In genomic region chr1:15886613-15887167, GRCh38 we compare ENCODE assay signal across 8 cellular contexts. TPM values are rescaled to one million over a fixed set of nuclear protein-coding genes. Genes with fewer than 3 reads are reported as not detected.
DNase-seq lines count a peak whose midpoint lies in the region; ATAC-seq, FAIRE-seq and TF ChIP-seq lines count a peak whose summit lies in the region.

No MANE protein-coding gene starts in this region.

- H3K9me3 ChIP-seq in HAP-1 = no peaks in the 10 kb centered on the region
- H3K9me3 ChIP-seq in kidney (ENCODE audit: control insufficient read depth in 1 of 2, low read length in 2 of 2) = no peaks in the 10 kb centered on the region
- no peaks in the 10 kb centered on the region for H3K9me3 ChIP-seq in stomach

- peak overlapping the region; percentile 22 for H3K4me3 Mint-ChIP-seq in activated naive CD8-positive, alpha-beta T cell treated with anti-CD3 and anti-CD28 coated beads, Interleukin-2, amount 50 U/mL, for 24 hours

- 24 to 30% (median 28%) methylated on average over 4 of the region's 4 CpGs for WGBS in stomach, 5 donors

- H3K27me3 ChIP-seq in HAP-1 (ENCODE audit: low read depth) (no peaks in the 10 kb centered on the region), stomach (no peaks in the 10 kb centered on the region)

- peak overlapping the region in 1 of 2 donors; percentile 62 for H3K9ac ChIP-seq in kidney (ENCODE audit: low read length in 2 of 2)

- peaks cover 21% of the 10 kb centered on the region for H3K4me1 ChIP-seq in HAP-1
- H3K4me1 ChIP-seq in kidney (ENCODE audit: control insufficient read depth in 1 of 2, insufficient read depth in 1 of 2, low read depth in 1 of 2, low read length in 2 of 2) = peaks cover 11% of the 10 kb centered on the region in 2 donors
- H3K4me1 ChIP-seq in stomach = peaks cover 28 to 87% (median 57%) of the 10 kb centered on the region in 4 donors

- H3K4me3 ChIP-seq in HAP-1 = peak overlapping the region; percentile 18
- H3K4me3 ChIP-seq in kidney (ENCODE audit: low read length in 2 of 2) = peak overlapping the region; percentile 56 to 57
- H3K4me3 ChIP-seq in stomach = peak overlapping the region; percentile 35 to 42 (median 38)

- FAIRE-seq in kidney (lab: Jason Lieb, UNC) (no peak), urothelium cell line (lab: Jason Lieb, UNC) (no peak)

- TF ChIP-seq CTCF in kidney (IDR thresholded peaks at IDR 0.05; ENCODE audit: borderline replicate concordance, extremely low read depth, insufficient read depth) = no peak
- TF ChIP-seq CTCF in stomach (IDR thresholded peaks at IDR 0.05) = no peak

- H3K9me3 Mint-ChIP-seq in activated naive CD8-positive, alpha-beta T cell treated with anti-CD3 and anti-CD28 coated beads, Interleukin-2, amount 50 U/mL, for 24 hours = no peaks in the 10 kb centered on the region

- in situ Hi-C loops in HAP-1 (cut with MboI; ENCODE audit: low sequenced_read_pairs) = no loop called here

- H3K4me1 Mint-ChIP-seq in activated naive CD8-positive, alpha-beta T cell treated with anti-CD3 and anti-CD28 coated beads, Interleukin-2, amount 50 U/mL, for 24 hours = peaks cover 57% of the 10 kb centered on the region

- H3K27ac ChIP-seq in kidney (ENCODE audit: low read depth in 2 of 2, low read length in 2 of 2) = peak overlapping the region; percentile 76 to 78
- peak overlapping the region; percentile 83 to 90 (median 85) for H3K27ac ChIP-seq in stomach

- TF ChIP-seq POLR2A in stomach (IDR thresholded peaks at IDR 0.05) = no peak

- intact Hi-C loops in kidney (cut with DNase I) = no loop called here
- intact Hi-C loops in stomach (cut with DNase I; ENCODE audit: low total_unique reads) = no loop called here

- H3K36me3 Mint-ChIP-seq in activated naive CD8-positive, alpha-beta T cell treated with anti-CD3 and anti-CD28 coated beads, Interleukin-2, amount 50 U/mL, for 24 hours (ENCODE audit: low read depth) = peaks cover 28% of the 10 kb centered on the region

- H3K27ac Mint-ChIP-seq in activated naive CD8-positive, alpha-beta T cell treated with anti-CD3 and anti-CD28 coated beads, Interleukin-2, amount 50 U/mL, for 24 hours = peak overlapping the region; percentile 27

- H3K36me3 ChIP-seq in HAP-1 (replicated peaks) (no peaks in the 10 kb centered on the region), kidney (ENCODE audit: control insufficient read depth in 1 of 2, insufficient read depth in 2 of 2, low read length in 2 of 2) (no peaks in the 10 kb centered on the region), stomach (peaks cover 0 to 11% (median 2%) of the 10 kb centered on the region in 4 donors)

- H3K27me3 Mint-ChIP-seq in activated naive CD8-positive, alpha-beta T cell treated with anti-CD3 and anti-CD28 coated beads, Interleukin-2, amount 50 U/mL, for 24 hours = no peaks in the 10 kb centered on the region

- no peak for ATAC-seq in activated naive CD8-positive, alpha-beta T cell treated with anti-CD3 and anti-CD28 coated beads, Interleukin-2, amount 50 U/mL, for 24 hours
- no peak for ATAC-seq in GM18870 (IDR thresholded peaks at IDR 0.05; ENCODE audit: unreplicated experiment)

- TF ChIP-seq EP300 in stomach (IDR thresholded peaks at IDR 0.05) = no peak

- no peak for DNase-seq in HAP-1 (ENCODE audit: low spot score in 2 of 2)
- no peak for DNase-seq in activated naive CD8-positive, alpha-beta T cell treated with anti-CD3 and anti-CD28 coated beads, Interleukin-2, amount 50 U/mL, for 24 hours
- no peak for DNase-seq in kidney
- no peak for DNase-seq in stomach
- no peak for DNase-seq in GOT3 (lab: John Stamatoyannopoulos, UW)
- DNase-seq in COLO829 (ENCODE audit: low spot score) = no peak
- DNase-seq in urothelium cell line (ENCODE audit: low spot score) = no peak

RNA-seq across cellular contexts. Expression of gene SPEN, which starts 39.2 kb away (rescaled TPM):
- 70.7 TPM for total RNA-seq in kidney
- 9.4 TPM for polyA plus RNA-seq in kidney (ENCODE audit: insufficient read depth, low read depth, low replicate concordance)
- total RNA-seq in stomach = 100 to 1,000 TPM in 1 of 5 donors, 10 to 100 TPM in 4; 16.8 to 114 (median 44.9) TPM
- polyA plus RNA-seq in stomach = 10 to 100 TPM in 1 of 3 donors, 1 to 10 TPM in 2; 5.6 to 14.7 (median 8.7) TPM
